Comparison of ENCODE assay signal across 13 cellular contexts in genomic region chr3:177944228-177944661, GRCh38.
DNase-seq lines count a peak whose midpoint lies in the region; ATAC-seq and TF ChIP-seq lines count a peak whose summit lies in the region.
"Had no signal": no experiment of that assay in that cellular context is flagged by ENCODE, and none has a peak within 500 bp of the region (broad histone marks: within the 10 kb centered on the region; RNA-seq: fewer than 3 reads in every experiment).

No MANE protein-coding gene starts in this region.

- TF ChIP-seq POLR2A in NB4 (IDR thresholded peaks at IDR 0.05; ENCODE audit: extremely low read depth, insufficient read length), result no peak

- peak overlapping the region; percentile 90 for H3K27ac Mint-ChIP-seq in activated T-cell treated with anti-CD3 and anti-CD28 coated beads, Interleukin-2, amount 50 U/mL, for 72 hours
- peak overlapping the region; percentile 69 for H3K27ac Mint-ChIP-seq in activated T-helper 17 cell treated with anti-CD3 and anti-CD28 coated beads, Interleukin-2, amount 50 U/mL, for 72 hours
- no peak overlapping the region for H3K27ac Mint-ChIP-seq in stimulated activated naive B cell treated with anti-CD40 and anti-IgM and Interleukin-4, amounts not matched to agents 10 μg/mL and 1 μg/mL and 100 μg/mL, for 72 hours
- H3K27ac Mint-ChIP-seq: dendritic cell treated with granulocyte-macrophage colony-stimulating factor and Interleukin-4, amounts not matched to agents 40 ng/mL and 50 ng/mL, for 4 days; HFFc6 had no signal

- no peaks in the 10 kb centered on the region for H3K27me3 Mint-ChIP-seq in activated T-cell treated with anti-CD3 and anti-CD28 coated beads, Interleukin-2, amount 50 U/mL, for 72 hours (ENCODE audit: low read depth)
- H3K27me3 Mint-ChIP-seq in activated T-helper 17 cell treated with anti-CD3 and anti-CD28 coated beads, Interleukin-2, amount 50 U/mL, for 72 hours, result no peaks in the 10 kb centered on the region
- H3K27me3 Mint-ChIP-seq in stimulated activated naive B cell treated with anti-CD40 and anti-IgM and Interleukin-4, amounts not matched to agents 10 μg/mL and 1 μg/mL and 100 μg/mL, for 72 hours, result no peaks in the 10 kb centered on the region

- no peak overlapping the region for H3K4me3 ChIP-seq in NB4 (ENCODE audit: low read depth, low read length)
- H3K4me3 ChIP-seq: left ventricle myocardium inferior had no signal

- no peak for DNase-seq in activated T-cell treated with anti-CD3 and anti-CD28 coated beads, Interleukin-2, amount 50 U/mL, for 72 hours
- DNase-seq in activated T-cell treated with anti-CD3 and anti-CD28 coated beads for 4 hours (no peak), NB4 (ENCODE audit: low read depth) (peak; percentile 61), NCI-H1694 treated with DMSO at 0.1 percent for 48 hours (lab: John Stamatoyannopoulos, UW) (no peak), NCI-H2171 treated with DMSO at 0.1 percent for 48 hours (lab: John Stamatoyannopoulos, UW) (no peak)
- no peak for DNase-seq in stimulated activated naive B cell treated with anti-CD40 and anti-IgM and Interleukin-4, amounts not matched to agents 10 μg/mL and 1 μg/mL and 100 μg/mL, for 72 hours
- DNase-seq: HFFc6, left ventricle myocardium inferior, NCI-H1092 treated with DMSO at 0.1 percent for 48 hours, posterior cingulate gyrus had no signal

- H3K4me1 Mint-ChIP-seq in activated T-cell treated with anti-CD3 and anti-CD28 coated beads, Interleukin-2, amount 50 U/mL, for 72 hours (ENCODE audit: low read depth), result peaks cover 36% of the 10 kb centered on the region
- H3K4me1 Mint-ChIP-seq in activated T-helper 17 cell treated with anti-CD3 and anti-CD28 coated beads, Interleukin-2, amount 50 U/mL, for 72 hours, result peaks cover 14% of the 10 kb centered on the region
- peaks cover 14 to 29% of the 10 kb centered on the region in 2 donors for H3K4me1 Mint-ChIP-seq in stimulated activated naive B cell treated with anti-CD40 and anti-IgM and Interleukin-4, amounts not matched to agents 10 μg/mL and 1 μg/mL and 100 μg/mL, for 72 hours

- H3K9me3 Mint-ChIP-seq in activated T-cell treated with anti-CD3 and anti-CD28 coated beads, Interleukin-2, amount 50 U/mL, for 72 hours, result peaks cover 4% of the 10 kb centered on the region in 2 donors
- H3K9me3 Mint-ChIP-seq in activated T-helper 17 cell treated with anti-CD3 and anti-CD28 coated beads, Interleukin-2, amount 50 U/mL, for 72 hours, result peaks cover 4% of the 10 kb centered on the region
- peaks cover 5% of the 10 kb centered on the region in 2 donors for H3K9me3 Mint-ChIP-seq in stimulated activated naive B cell treated with anti-CD40 and anti-IgM and Interleukin-4, amounts not matched to agents 10 μg/mL and 1 μg/mL and 100 μg/mL, for 72 hours
- H3K9me3 Mint-ChIP-seq: HFFc6 had no signal

- H3K36me3 Mint-ChIP-seq in activated T-cell treated with anti-CD3 and anti-CD28 coated beads, Interleukin-2, amount 50 U/mL, for 72 hours (ENCODE audit: insufficient read depth in 2 of 2), result peaks cover 4 to 5% of the 10 kb centered on the region in 2 donors
- no peaks in the 10 kb centered on the region for H3K36me3 Mint-ChIP-seq in activated T-helper 17 cell treated with anti-CD3 and anti-CD28 coated beads, Interleukin-2, amount 50 U/mL, for 72 hours (ENCODE audit: low read depth)
- peaks cover 4 to 5% of the 10 kb centered on the region in 2 donors for H3K36me3 Mint-ChIP-seq in stimulated activated naive B cell treated with anti-CD40 and anti-IgM and Interleukin-4, amounts not matched to agents 10 μg/mL and 1 μg/mL and 100 μg/mL, for 72 hours

- peak overlapping the region; percentile 5 to 77 for H3K4me3 Mint-ChIP-seq in activated T-cell treated with anti-CD3 and anti-CD28 coated beads, Interleukin-2, amount 50 U/mL, for 72 hours
- H3K4me3 Mint-ChIP-seq in activated T-helper 17 cell treated with anti-CD3 and anti-CD28 coated beads, Interleukin-2, amount 50 U/mL, for 72 hours, result peak overlapping the region; percentile 67
- H3K4me3 Mint-ChIP-seq in stimulated activated naive B cell treated with anti-CD40 and anti-IgM and Interleukin-4, amounts not matched to agents 10 μg/mL and 1 μg/mL and 100 μg/mL, for 72 hours, result no peak overlapping the region
- H3K4me3 Mint-ChIP-seq: dendritic cell treated with granulocyte-macrophage colony-stimulating factor and Interleukin-4, amounts not matched to agents 40 ng/mL and 50 ng/mL, for 4 days; HFFc6 had no signal

- no peak for TF ChIP-seq CTCF in NB4 (IDR thresholded peaks at IDR 0.05; ENCODE audit: low read depth, low read length)

- peak; percentile 69 to 85 for ATAC-seq in activated T-cell treated with anti-CD3 and anti-CD28 coated beads, Interleukin-2, amount 50 U/mL, for 72 hours (replicated peaks in 1 of 2)
- peak; percentile 75 for ATAC-seq in activated T-helper 17 cell treated with anti-CD3 and anti-CD28 coated beads, Interleukin-2, amount 50 U/mL, for 72 hours (replicated peaks)
- peak; percentile 49 to 53 for ATAC-seq in stimulated activated naive B cell treated with anti-CD40 and anti-IgM and Interleukin-4, amounts not matched to agents 10 μg/mL and 1 μg/mL and 100 μg/mL, for 72 hours (replicated peaks)
- ATAC-seq in HG02610 (IDR thresholded peaks at IDR 0.05; ENCODE audit: unreplicated experiment), result no peak

Comparison
In these comparisons a context has a peak if more than half of its experiments do, and no peak if none do; other contexts are left out.
1. H3K4me3 Mint-ChIP-seq: peak in activated T-cell treated with anti-CD3 and anti-CD28 coated beads, Interleukin-2, amount 50 U/mL, for 72 hours (2 of 2) and activated T-helper 17 cell treated with anti-CD3 and anti-CD28 coated beads, Interleukin-2, amount 50 U/mL, for 72 hours (single experiment); none in stimulated activated naive B cell treated with anti-CD40 and anti-IgM and Interleukin-4, amounts not matched to agents 10 μg/mL and 1 μg/mL and 100 μg/mL, for 72 hours (0 of 2).